ENCODE assay signal across 19 cellular contexts in genomic region chr10:35397953-35398352, GRCh38.
"Had no signal": no experiment of that assay in that cellular context is flagged by ENCODE, and none has a peak within 500 bp of the region (broad histone marks: within the 10 kb centered on the region; RNA-seq: fewer than 3 reads in every experiment).

No MANE protein-coding gene starts in this region.

- H3K4me1 Mint-ChIP-seq: activated CD8-positive, alpha-beta memory T cell treated with anti-CD3 and anti-CD28 coated beads, Interleukin-2, amount 10 ng/mL, durations not matched to agents 7 days and 5 days had no signal

- H3K36me3 Mint-ChIP-seq: activated CD4-positive, alpha-beta memory T cell treated with anti-CD3 and anti-CD28 coated beads for 36 hours; activated CD8-positive, alpha-beta memory T cell treated with anti-CD3 and anti-CD28 coated beads, Interleukin-2, amount 10 ng/mL, durations not matched to agents 7 days and 5 days had no signal

- ATAC-seq: activated CD4-positive, alpha-beta T cell treated with anti-CD3 and anti-CD28 coated beads for 36 hours; activated CD8-positive, alpha-beta memory T cell treated with anti-CD3 and anti-CD28 coated beads, Interleukin-2, amount 10 ng/mL, durations not matched to agents 7 days and 5 days had no signal

- H3K27me3 Mint-ChIP-seq: activated CD4-positive, alpha-beta memory T cell treated with anti-CD3 and anti-CD28 coated beads for 36 hours; activated CD4-positive, alpha-beta T cell treated with anti-CD3 and anti-CD28 coated beads for 36 hours; activated CD8-positive, alpha-beta memory T cell treated with anti-CD3 and anti-CD28 coated beads, Interleukin-2, amount 10 ng/mL, durations not matched to agents 7 days and 5 days; activated T-cell treated with anti-CD3 and anti-CD28 coated beads, Interleukin-2, amount 50 U/mL, for 24 hours; central memory CD8-positive, alpha-beta T cell had no signal

- H3K27me3 ChIP-seq: esophagus squamous epithelium, ovary, transverse colon had no signal

- H3K9me3 Mint-ChIP-seq: activated CD4-positive, alpha-beta memory T cell treated with anti-CD3 and anti-CD28 coated beads for 36 hours; activated T-cell treated with anti-CD3 and anti-CD28 coated beads, Interleukin-2, amount 50 U/mL, for 24 hours; central memory CD8-positive, alpha-beta T cell had no signal

- H3K27ac ChIP-seq: esophagus squamous epithelium, ovary, skin epidermis, transverse colon, VCaP had no signal

- H3K4me3 ChIP-seq: esophagus squamous epithelium, ovary, skin epidermis, transverse colon had no signal

- H3K9me3 ChIP-seq: ovary, transverse colon had no signal

- H3K27ac Mint-ChIP-seq: activated CD4-positive, alpha-beta memory T cell treated with anti-CD3 and anti-CD28 coated beads for 36 hours; activated CD4-positive, alpha-beta T cell treated with anti-CD3 and anti-CD28 coated beads for 36 hours; activated CD8-positive, alpha-beta memory T cell treated with anti-CD3 and anti-CD28 coated beads, Interleukin-2, amount 10 ng/mL, durations not matched to agents 7 days and 5 days; activated T-cell treated with anti-CD3 and anti-CD28 coated beads, Interleukin-2, amount 50 U/mL, for 24 hours had no signal

- H3K4me3 Mint-ChIP-seq: activated CD4-positive, alpha-beta memory T cell treated with anti-CD3 and anti-CD28 coated beads for 36 hours; activated CD4-positive, alpha-beta T cell treated with anti-CD3 and anti-CD28 coated beads for 36 hours; activated CD8-positive, alpha-beta memory T cell treated with anti-CD3 and anti-CD28 coated beads, Interleukin-2, amount 10 ng/mL, durations not matched to agents 7 days and 5 days; activated T-cell treated with anti-CD3 and anti-CD28 coated beads, Interleukin-2, amount 50 U/mL, for 24 hours; central memory CD8-positive, alpha-beta T cell had no signal

- H3K36me3 ChIP-seq: esophagus squamous epithelium, ovary, transverse colon had no signal

- DNase-seq: activated CD4-positive, alpha-beta memory T cell treated with anti-CD3 and anti-CD28 coated beads for 36 hours; activated CD4-positive, alpha-beta T cell treated with anti-CD3 and anti-CD28 coated beads for 36 hours; activated CD8-positive, alpha-beta memory T cell treated with anti-CD3 and anti-CD28 coated beads, Interleukin-2, amount 10 ng/mL, durations not matched to agents 7 days and 5 days; activated effector memory CD4-positive, alpha-beta T cell treated with Interleukin-2 at 50 U/mL for 16 hours; activated naive CD4-positive, alpha-beta T cell treated with anti-CD3 and anti-CD28 coated beads, Interleukin-2, amount 50 U/mL, for 16 hours; activated T-cell treated with anti-CD3 and anti-CD28 coated beads, Interleukin-2, amount 50 U/mL, for 24 hours; cortex of kidney; effector CD4-positive, alpha-beta T cell; esophagus squamous epithelium; ovary; stimulated activated CD4-positive, alpha-beta T cell treated with anti-CD3 and anti-CD28 coated beads, Interleukin-15, amount 100 ng/mL, for 24 hours; stimulated activated CD4-positive, alpha-beta T cell treated with anti-CD3 and anti-CD28 coated beads, Interleukin-4, amount 100 ng/mL, for 1 hour; stimulated activated naive CD4-positive, alpha-beta T cell; substantia nigra; T-helper 1 cell; transverse colon had no signal
